Comparison of ENCODE assay signal across 38 cellular contexts in the genomic region with DNA sequence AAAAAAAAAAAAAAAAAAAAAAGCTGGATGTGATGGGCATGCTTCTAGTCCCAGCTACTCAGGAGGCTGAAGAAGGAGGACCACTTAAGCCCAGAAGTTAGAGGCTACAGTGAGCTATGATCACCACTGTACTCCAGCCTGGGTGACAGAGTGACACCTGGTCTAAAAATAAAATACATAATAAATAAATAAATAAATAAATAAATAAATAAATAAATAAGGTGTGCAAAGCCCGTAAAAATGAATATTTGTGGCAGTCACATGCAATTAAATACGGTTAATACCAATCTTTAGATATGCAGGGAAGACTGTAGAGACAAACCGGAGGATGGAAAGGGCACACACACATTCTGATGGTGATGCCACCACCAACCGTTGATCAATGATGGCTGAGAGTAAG. TPM values are rescaled to one million over a fixed set of nuclear protein-coding genes. Genes with fewer than 3 reads are reported as not detected.
"Had no signal": no experiment of that assay in that cellular context is flagged by ENCODE, and none has a peak within 500 bp of the region (broad histone marks: within the 10 kb centered on the region; RNA-seq: fewer than 3 reads in every experiment).

No MANE protein-coding gene starts in this region.

- H3K27me3 ChIP-seq: MG63 had no signal

- H3K4me3 ChIP-seq: MG63 had no signal

- H3K36me3 ChIP-seq: MG63 had no signal

- DNase-seq: Karpas-422, Kasumi-1, MG63, MM.1S, MV-4-11, NCI-H1048, NCI-H1092, NCI-H1092 treated with DMSO at 0.1 percent for 48 hours, NCI-H1105, NCI-H1105 treated with DMSO at 0.1 percent for 48 hours, NCI-H1417, NCI-H1417 treated with DMSO at 0.1 percent for 48 hours, NCI-H1436, NCI-H1436 treated with DMSO at 0.1 percent for 48 hours, NCI-H146, NCI-H1694, NCI-H1694 treated with DMSO at 0.1 percent for 48 hours, NCI-H187, NCI-H187 treated with DMSO at 0.1 percent for 48 hours, NCI-H1930, NCI-H2029, NCI-H2029 treated with DMSO at 0.1 percent for 48 hours, NCI-H2081, NCI-H2081 treated with DMSO at 0.1 percent for 48 hours, NCI-H2107, NCI-H2171, NCI-H2171 treated with DMSO at 0.1 percent for 48 hours, NCI-H2227 treated with DMSO at 0.1 percent for 48 hours, NCI-H226, NCI-H345, NCI-H446, NCI-H446 treated with DMSO at 0.1 percent for 48 hours, NCI-H510A, NCI-H510A treated with DMSO at 0.1 percent for 48 hours, NCI-H524 had no signal

RNA-seq across cellular contexts. Expression of a gene that starts 26.2 kb away (rescaled TPM):
- total RNA-seq: LHCN-M2, M059J, NCI-H460 had no signal
